ENCODE assay signal across 8 cellular contexts in genomic region chr11:48109046-48109666, GRCh38.
DNase-seq lines count a peak whose midpoint lies in the region; ATAC-seq and TF ChIP-seq lines count a peak whose summit lies in the region.

No MANE protein-coding gene starts in this region.

- no peaks in the 10 kb centered on the region for H3K9me3 ChIP-seq in mucosa of rectum (ENCODE audit: control insufficient read depth in 2 of 2, low read length in 2 of 2)

- DNase-seq in SIG-M5 treated with dmso at 0.1 percent for 504 hours (lab: John Stamatoyannopoulos, UW; ENCODE audit: unreplicated experiment): peak; percentile 49
- DNase-seq in SIG-M5 (lab: John Stamatoyannopoulos, UW): no peak
- no peak for DNase-seq in LNCaP clone FGC (ENCODE audit: low read depth)
- peak; percentile 55 to 56 for DNase-seq in SHP77 (lab: John Stamatoyannopoulos, UW)
- no peak for DNase-seq in dorsolateral prefrontal cortex
- no peak for DNase-seq in COLO668 (lab: John Stamatoyannopoulos, UW; ENCODE audit: unreplicated experiment)

- H3K27ac ChIP-seq in dorsolateral prefrontal cortex: peak overlapping the region in 58 of 59 donors; percentile 11 to 99 (median 80)
- peak overlapping the region; percentile 24 to 57 for H3K27ac ChIP-seq in mucosa of rectum (ENCODE audit: low read depth in 2 of 2, low read length in 2 of 2)

- no peaks in the 10 kb centered on the region for H3K36me3 ChIP-seq in mucosa of rectum (ENCODE audit: control insufficient read depth in 2 of 2, insufficient read depth in 2 of 2, low read length in 2 of 2)

- H3K4me1 ChIP-seq in mucosa of rectum (ENCODE audit: control insufficient read depth in 2 of 2, insufficient read depth in 2 of 2, low read length in 2 of 2): peaks cover 28 to 31% of the 10 kb centered on the region in 2 donors

- no peak overlapping the region for H3K4me3 ChIP-seq in LNCaP clone FGC (ENCODE audit: low read depth, low read length)
- H3K4me3 ChIP-seq in dorsolateral prefrontal cortex: peak overlapping the region in 56 of 59 donors; percentile 13 to 69 (median 48)
- peak overlapping the region; percentile 54 to 73 for H3K4me3 ChIP-seq in mucosa of rectum (ENCODE audit: low read length in 2 of 2)

- H3K27me3 ChIP-seq in dorsolateral prefrontal cortex: no peaks in the 10 kb centered on the region
- H3K27me3 ChIP-seq in mucosa of rectum (ENCODE audit: control insufficient read depth in 2 of 2, insufficient read depth in 2 of 2, low read length in 2 of 2): no peaks in the 10 kb centered on the region

- peak overlapping the region; percentile 16 to 57 for H3K9ac ChIP-seq in mucosa of rectum (ENCODE audit: low read depth in 1 of 2, low read length in 2 of 2)

- peak; percentile 35; the same call in 1 of the 2 replicates for TF ChIP-seq CTCF in LNCaP clone FGC (IDR thresholded peaks at IDR 0.05; ENCODE audit: control insufficient read depth, extremely low read depth, insufficient read depth)
- peak in 53 of 56 donors; percentile 29 to 69 (median 57) for TF ChIP-seq CTCF in dorsolateral prefrontal cortex (IDR thresholded peaks at IDR 0.05 in 54 of 56, conservative IDR thresholded peaks at IDR 0.05 in 2 of 56; ENCODE audit: low read depth in 1 of 56, partially characterized antibody in 56 of 56)

- intact Hi-C loops in dorsolateral prefrontal cortex (cut with DNase I): loop anchor here (2.0 to 5.0 kb wide), 3 partner anchors 67 to 172 kb away; partner anchors contain the start of gene PTPRJ (in 2 of the 2)

- no peak for ATAC-seq in HG03520 (IDR thresholded peaks at IDR 0.05; ENCODE audit: unreplicated experiment)

Comparison
In these comparisons a context has a peak if more than half of its experiments do, and no peak if none do; other contexts are left out.
1. DNase-seq: peak in SIG-M5 treated with dmso at 0.1 percent for 504 hours (single experiment) and SHP77 (2 of 2); none in SIG-M5 (single experiment), LNCaP clone FGC (single experiment), dorsolateral prefrontal cortex (0 of 10) and COLO668 (single experiment).